ENCODE assay signal across 13 cellular contexts in genomic region chr3:184441202-184441900, GRCh38.
"Had no signal": no experiment of that assay in that cellular context is flagged by ENCODE, and none has a peak within 500 bp of the region (broad histone marks: within the 10 kb centered on the region; RNA-seq: fewer than 3 reads in every experiment).

No MANE protein-coding gene starts in this region.

- H3K27me3 ChIP-seq: colonic mucosa, pancreas, testis had no signal

- ATAC-seq: activated naive CD8-positive, alpha-beta T cell treated with anti-CD3 and anti-CD28 coated beads, Interleukin-2, amount 50 U/mL, for 24 hours; pancreas; sciatic nerve; stimulated activated naive CD8-positive, alpha-beta T cell treated with anti-CD3 and anti-CD28 coated beads, Interleukin-15, amount 100 ng/mL, for 72 hours had no signal

- H3K4me3 ChIP-seq: colonic mucosa, pancreas, testis had no signal

- H3K27ac ChIP-seq: colonic mucosa, pancreas, testis had no signal

- H3K36me3 ChIP-seq: colonic mucosa, pancreas had no signal

- DNase-seq: activated CD4-positive, alpha-beta T cell treated with anti-CD3 and anti-CD28 coated beads, Interleukin-2, amount 10 ng/mL, durations not matched to agents 24 days and 14 days; activated CD4-positive, CD25-positive, alpha-beta regulatory T cell; activated naive CD4-positive, alpha-beta T cell; activated naive CD8-positive, alpha-beta T cell treated with anti-CD3 and anti-CD28 coated beads, Interleukin-2, amount 50 U/mL, for 24 hours; activated T-cell treated with anti-CD3 and anti-CD28 coated beads for 4 hours; colonic mucosa; effector CD4-positive, alpha-beta T cell; foreskin melanocyte; mesendoderm; pancreas; stimulated activated naive CD8-positive, alpha-beta T cell treated with anti-CD3 and anti-CD28 coated beads, Interleukin-15, amount 100 ng/mL, for 72 hours; testis had no signal

- H3K9me3 ChIP-seq: colonic mucosa, pancreas, testis had no signal

- H3K4me1 ChIP-seq: colonic mucosa, pancreas, testis had no signal
